Comparison of ENCODE assay signal across 1 cellular context in the genomic region with DNA sequence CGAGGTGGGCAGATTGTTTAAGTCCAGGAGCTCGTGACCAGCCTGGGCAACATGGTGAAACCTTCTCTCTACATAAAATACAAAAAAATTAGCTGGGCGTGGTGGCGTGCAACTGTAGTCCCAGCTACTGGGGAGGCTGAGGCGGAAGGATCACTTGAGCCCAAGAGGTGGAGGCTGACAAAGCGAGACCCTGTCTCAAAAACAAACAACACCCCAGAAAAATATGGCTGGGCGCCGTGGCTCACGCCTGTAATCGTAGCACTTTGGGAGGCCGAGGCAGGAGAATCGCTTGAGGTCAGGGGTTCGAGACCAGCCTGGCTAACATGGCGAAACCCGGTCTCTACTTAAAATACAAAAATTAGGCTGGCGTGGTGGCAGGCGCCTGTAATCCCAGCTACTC.
TF ChIP-seq lines count a peak whose summit lies in the region.

No MANE protein-coding gene starts in this region.

TF ChIP-seq in IMR-90, 13 proteins besides CTCF, POLR2A, EP300 and RAD21:
- TF ChIP-seq FOS (IDR thresholded peaks at IDR 0.05; ENCODE audit: low read depth, low read length) (no peak), MAZ (IDR thresholded peaks at IDR 0.05; ENCODE audit: borderline replicate concordance, low read depth, low read length) (no peak), MXI1 (IDR thresholded peaks at IDR 0.05; ENCODE audit: borderline replicate concordance, low read depth, low read length) (no peak)
- TF ChIP-seq, protein P1, sequence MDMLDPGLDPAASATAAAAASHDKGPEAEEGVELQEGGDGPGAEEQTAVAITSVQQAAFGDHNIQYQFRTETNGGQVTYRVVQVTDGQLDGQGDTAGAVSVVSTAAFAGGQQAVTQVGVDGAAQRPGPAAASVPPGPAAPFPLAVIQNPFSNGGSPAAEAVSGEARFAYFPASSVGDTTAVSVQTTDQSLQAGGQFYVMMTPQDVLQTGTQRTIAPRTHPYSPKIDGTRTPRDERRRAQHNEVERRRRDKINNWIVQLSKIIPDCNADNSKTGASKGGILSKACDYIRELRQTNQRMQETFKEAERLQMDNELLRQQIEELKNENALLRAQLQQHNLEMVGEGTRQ (IDR thresholded peaks at IDR 0.05; ENCODE audit: low read depth, low read length) = no peak
- TF ChIP-seq, protein P2, sequence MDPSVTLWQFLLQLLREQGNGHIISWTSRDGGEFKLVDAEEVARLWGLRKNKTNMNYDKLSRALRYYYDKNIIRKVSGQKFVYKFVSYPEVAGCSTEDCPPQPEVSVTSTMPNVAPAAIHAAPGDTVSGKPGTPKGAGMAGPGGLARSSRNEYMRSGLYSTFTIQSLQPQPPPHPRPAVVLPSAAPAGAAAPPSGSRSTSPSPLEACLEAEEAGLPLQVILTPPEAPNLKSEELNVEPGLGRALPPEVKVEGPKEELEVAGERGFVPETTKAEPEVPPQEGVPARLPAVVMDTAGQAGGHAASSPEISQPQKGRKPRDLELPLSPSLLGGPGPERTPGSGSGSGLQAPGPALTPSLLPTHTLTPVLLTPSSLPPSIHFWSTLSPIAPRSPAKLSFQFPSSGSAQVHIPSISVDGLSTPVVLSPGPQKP (IDR thresholded peaks at IDR 0.05; ENCODE audit: borderline replicate concordance, low read depth, low read length) = no peak
